33 cellular contexts compared by ENCODE assay signal in genomic region chr20:61697666-61698597, GRCh38.
"Had no signal": no experiment of that assay in that cellular context is flagged by ENCODE, and none has a peak within 500 bp of the region (broad histone marks: within the 10 kb centered on the region; RNA-seq: fewer than 3 reads in every experiment).

No MANE protein-coding gene starts in this region.

- H3K4me1 Mint-ChIP-seq: activated B cell treated with CpG ODN at 0.5 μM for 24 hours; activated T-helper 17 cell treated with anti-CD3 and anti-CD28 coated beads, Interleukin-2, amount 50 U/mL, for 72 hours; central memory CD8-positive, alpha-beta T cell; T-helper 17 cell had no signal

- H3K4me3 Mint-ChIP-seq: activated B cell treated with CpG ODN at 0.5 μM for 24 hours; activated CD8-positive, alpha-beta T cell treated with anti-CD3 and anti-CD28 coated beads for 36 hours; activated naive CD8-positive, alpha-beta T cell; activated T-cell treated with anti-CD3 and anti-CD28 coated beads, Interleukin-2, amount 50 U/mL, for 4 hours; activated T-helper 17 cell treated with anti-CD3 and anti-CD28 coated beads, Interleukin-2, amount 50 U/mL, for 72 hours; central memory CD8-positive, alpha-beta T cell; T-helper 17 cell; T-helper 2 cell treated with Interferon-gamma antibody and Interleukin-4, amounts not matched to agents 5 μg/mL and 100 μg/mL, for 36 hours had no signal

- H3K27ac ChIP-seq: brain microvascular endothelial cell, epithelial cell of prostate, WERI-Rb-1 had no signal

- DNase-seq: activated B cell treated with CpG ODN at 0.5 μM for 24 hours; activated CD4-positive, alpha-beta T cell treated with anti-CD3 and anti-CD28 coated beads for 48 hours; activated CD4-positive, alpha-beta T cell treated with anti-CD3 and anti-CD28 coated beads, Interleukin-2, amount 50 U/mL, for 1 hour; activated CD4-positive, alpha-beta T cell treated with anti-CD3 and anti-CD28 coated beads, Interleukin-2, amount 50 U/mL, for 48 hours; activated CD8-positive, alpha-beta memory T cell treated with anti-CD3 and anti-CD28 coated beads for 24 hours; activated CD8-positive, alpha-beta T cell treated with anti-CD3 and anti-CD28 coated beads for 36 hours; activated effector memory CD4-positive, alpha-beta T cell treated with Interleukin-2 at 50 U/mL for 16 hours; activated gamma-delta T cell treated with Interleukin-2 at 50 U/mL for 16 hours; activated naive CD4-positive, alpha-beta T cell treated with anti-CD3 and anti-CD28 coated beads, Interleukin-2, amount 50 U/mL, for 16 hours; activated naive CD4-positive, alpha-beta T cell treated with Interleukin-2 at 50 U/mL for 16 hours; activated T-cell treated with anti-CD3 and anti-CD28 coated beads, Interleukin-2, amount 50 U/mL, for 4 hours; amniotic stem cell; anterior cingulate cortex; brain microvascular endothelial cell; effector CD8-positive, alpha-beta T cell; foreskin fibroblast; head of caudate nucleus; T-helper 1 cell; T-helper 17 cell; T1000; WERI-Rb-1 had no signal

- H3K36me3 Mint-ChIP-seq: activated naive CD8-positive, alpha-beta T cell had no signal

- H3K36me3 ChIP-seq: brain microvascular endothelial cell, WERI-Rb-1 had no signal

- ATAC-seq: activated CD4-positive, CD25-positive, alpha-beta regulatory T cell treated with anti-CD3 and anti-CD28 coated beads, Interleukin-2, amount 50 U/mL, for 24 hours; activated CD8-positive, alpha-beta T cell treated with anti-CD3 and anti-CD28 coated beads for 36 hours; activated T-cell treated with anti-CD3 and anti-CD28 coated beads, Interleukin-2, amount 50 U/mL, for 4 hours; activated T-helper 17 cell treated with anti-CD3 and anti-CD28 coated beads, Interleukin-2, amount 50 U/mL, for 72 hours; T-helper 17 cell had no signal

- FAIRE-seq: astrocyte, bronchial epithelial cell, colon, endometrium, endothelial cell of umbilical vein, frontal cortex had no signal

- H3K27me3 Mint-ChIP-seq: activated B cell treated with CpG ODN at 0.5 μM for 24 hours; activated CD8-positive, alpha-beta T cell treated with anti-CD3 and anti-CD28 coated beads for 36 hours; activated naive CD8-positive, alpha-beta T cell; activated T-helper 17 cell treated with anti-CD3 and anti-CD28 coated beads, Interleukin-2, amount 50 U/mL, for 72 hours had no signal

- H3K27ac Mint-ChIP-seq: activated B cell treated with CpG ODN at 0.5 μM for 24 hours; activated CD8-positive, alpha-beta T cell treated with anti-CD3 and anti-CD28 coated beads for 36 hours; activated naive CD8-positive, alpha-beta T cell; activated T-helper 17 cell treated with anti-CD3 and anti-CD28 coated beads, Interleukin-2, amount 50 U/mL, for 72 hours; T-helper 17 cell; T-helper 2 cell treated with Interferon-gamma antibody and Interleukin-4, amounts not matched to agents 5 μg/mL and 100 μg/mL, for 36 hours had no signal

- H3K27me3 ChIP-seq: brain microvascular endothelial cell had no signal

- H3K9me3 Mint-ChIP-seq: activated CD8-positive, alpha-beta T cell treated with anti-CD3 and anti-CD28 coated beads for 36 hours; activated T-cell treated with anti-CD3 and anti-CD28 coated beads, Interleukin-2, amount 50 U/mL, for 4 hours; activated T-helper 17 cell treated with anti-CD3 and anti-CD28 coated beads, Interleukin-2, amount 50 U/mL, for 72 hours; central memory CD8-positive, alpha-beta T cell; T-helper 2 cell treated with Interferon-gamma antibody and Interleukin-4, amounts not matched to agents 5 μg/mL and 100 μg/mL, for 36 hours had no signal
